Comparison of ENCODE assay signal across 8 cellular contexts in genomic region chr6:37822851-37823682, GRCh38. TPM values are rescaled to one million over a fixed set of nuclear protein-coding genes. Genes with fewer than 3 reads are reported as not detected.
A peak's percentile ranks its signal among the peaks of the same experiment; 100 is the strongest.
DNase-seq lines count a peak whose midpoint lies in the region; ATAC-seq and TF ChIP-seq lines count a peak whose summit lies in the region.

No MANE protein-coding gene starts in this region.

- no peak overlapping the region for H2AK5ac ChIP-seq in mesenchymal stem cell (ENCODE audit: low read length, severe bottlenecking)

- H3K4me1 ChIP-seq in mesenchymal stem cell (ENCODE audit: control insufficient read depth, insufficient read depth, low read depth, low read length) (peaks cover 12% of the 10 kb centered on the region), stomach (peaks cover 56 to 82% (median 71%) of the 10 kb centered on the region in 4 donors)

- H3K9me3 Mint-ChIP-seq in activated CD8-positive, alpha-beta memory T cell treated with anti-CD3 and anti-CD28 coated beads, Interleukin-2, amount 10 ng/mL, durations not matched to agents 7 days and 5 days (ENCODE audit: low read depth) = no peaks in the 10 kb centered on the region

- no peak overlapping the region for H3K4me2 ChIP-seq in mesenchymal stem cell (ENCODE audit: low read length, poor library complexity, severe bottlenecking)

- no peak overlapping the region for H2BK12ac ChIP-seq in mesenchymal stem cell (ENCODE audit: low read length in 2 of 2)

- H3K9ac ChIP-seq in mesenchymal stem cell (ENCODE audit: low read length) = peak overlapping the region; percentile 42

- no peak for ATAC-seq in activated CD8-positive, alpha-beta memory T cell treated with anti-CD3 and anti-CD28 coated beads, Interleukin-2, amount 10 ng/mL, durations not matched to agents 7 days and 5 days
- no peak for ATAC-seq in GM21619 (IDR thresholded peaks at IDR 0.05; ENCODE audit: unreplicated experiment)

- H2BK5ac ChIP-seq in mesenchymal stem cell (ENCODE audit: low read depth, low read length, poor library complexity, severe bottlenecking) = no peak overlapping the region

- peaks cover 0 to 6% of the 10 kb centered on the region in 2 experiments for H3K36me3 ChIP-seq in mesenchymal stem cell (ENCODE audit: control insufficient read depth in 1 of 2, insufficient read depth in 2 of 2, low read depth in 1 of 2, low read length in 2 of 2)
- H3K36me3 ChIP-seq in stomach = no peaks in the 10 kb centered on the region

- H3K27ac Mint-ChIP-seq in activated CD8-positive, alpha-beta memory T cell treated with anti-CD3 and anti-CD28 coated beads, Interleukin-2, amount 10 ng/mL, durations not matched to agents 7 days and 5 days = no peak overlapping the region

- TF ChIP-seq CTCF in stomach (IDR thresholded peaks at IDR 0.05) = no peak

- H4K8ac ChIP-seq in mesenchymal stem cell (ENCODE audit: low read length) = no peak overlapping the region

- CTCF ChIA-PET in activated CD8-positive, alpha-beta memory T cell treated with anti-CD3 and anti-CD28 coated beads, Interleukin-2, amount 10 ng/mL, durations not matched to agents 7 days and 5 days (lab: Charles Lee) = interaction anchor here (1.0 kb wide), 1 partner anchor 210 kb away, joined by 3 read pairs; no protein-coding TSS in a partner anchor

- no peak overlapping the region for H2BK15ac ChIP-seq in mesenchymal stem cell (ENCODE audit: low read depth, poor library complexity, severe bottlenecking)

- H3K14ac ChIP-seq in mesenchymal stem cell (ENCODE audit: low read length in 2 of 2) = no peak overlapping the region

- peaks cover 53% of the 10 kb centered on the region for H3K4me1 Mint-ChIP-seq in activated CD8-positive, alpha-beta memory T cell treated with anti-CD3 and anti-CD28 coated beads, Interleukin-2, amount 10 ng/mL, durations not matched to agents 7 days and 5 days

- H3K27me3 Mint-ChIP-seq in activated CD8-positive, alpha-beta memory T cell treated with anti-CD3 and anti-CD28 coated beads, Interleukin-2, amount 10 ng/mL, durations not matched to agents 7 days and 5 days = no peaks in the 10 kb centered on the region

- no peak for TF ChIP-seq POLR2A in stomach (IDR thresholded peaks at IDR 0.05)

- H3K4me3 ChIP-seq in mesenchymal stem cell (ENCODE audit: insufficient read depth in 1 of 2, low read depth in 1 of 2, low read length in 2 of 2) (peak overlapping the region in 1 of 2 experiments; percentile 88), stomach (peak overlapping the region; percentile 7 to 36 (median 20))

- no peak overlapping the region for H3K23ac ChIP-seq in mesenchymal stem cell (ENCODE audit: low read length in 2 of 2)

- H4K91ac ChIP-seq in mesenchymal stem cell (ENCODE audit: low read length) = no peak overlapping the region

- peak; percentile 35 for DNase-seq in activated CD8-positive, alpha-beta memory T cell treated with anti-CD3 and anti-CD28 coated beads, Interleukin-2, amount 50 U/mL, for 4 hours
- no peak for DNase-seq in activated CD8-positive, alpha-beta memory T cell treated with anti-CD3 and anti-CD28 coated beads, Interleukin-2, amount 10 ng/mL, durations not matched to agents 7 days and 5 days
- DNase-seq in astrocyte of the hippocampus (ENCODE audit: low read depth, low spot score) = peak; percentile 59
- DNase-seq in mesenchymal stem cell = peak; percentile 22
- peak; percentile 79 for DNase-seq in stomach
- no peak for DNase-seq in NCI-H510A treated with DMSO at 0.1 percent for 48 hours (lab: John Stamatoyannopoulos, UW)
- no peak for DNase-seq in NK-92 (lab: John Stamatoyannopoulos, UW; ENCODE audit: unreplicated experiment)

- H3K18ac ChIP-seq in mesenchymal stem cell (ENCODE audit: low read depth in 1 of 2, low read length in 2 of 2) = no peak overlapping the region

- H2AFZ ChIP-seq in mesenchymal stem cell (ENCODE audit: low read depth, low read length) = no peak overlapping the region

- no peak overlapping the region for H3K27ac ChIP-seq in mesenchymal stem cell (ENCODE audit: low read length, poor library complexity, severe bottlenecking)
- H3K27ac ChIP-seq in stomach = peak overlapping the region; percentile 56 to 99 (median 61)

- no peak overlapping the region for H3K4ac ChIP-seq in mesenchymal stem cell (ENCODE audit: low read depth in 1 of 2, low read length in 2 of 2)

- TF ChIP-seq EP300 in stomach (IDR thresholded peaks at IDR 0.05) = no peak

- H3K9me3 ChIP-seq in mesenchymal stem cell (ENCODE audit: control insufficient read depth, low read length) = no peaks in the 10 kb centered on the region
- H3K9me3 ChIP-seq in stomach = no peaks in the 10 kb centered on the region

- no peak overlapping the region for H3K4me3 Mint-ChIP-seq in activated CD8-positive, alpha-beta memory T cell treated with anti-CD3 and anti-CD28 coated beads, Interleukin-2, amount 10 ng/mL, durations not matched to agents 7 days and 5 days

- intact Hi-C loops in stomach (cut with DNase I; ENCODE audit: low total_unique reads) = no loop called here

- H3K27me3 ChIP-seq in mesenchymal stem cell (ENCODE audit: control insufficient read depth in 1 of 2, insufficient read depth in 1 of 2, low read length in 2 of 2) = no peaks in the 10 kb centered on the region
- H3K27me3 ChIP-seq in stomach = no peaks in the 10 kb centered on the region

- H3K36me3 Mint-ChIP-seq in activated CD8-positive, alpha-beta memory T cell treated with anti-CD3 and anti-CD28 coated beads, Interleukin-2, amount 10 ng/mL, durations not matched to agents 7 days and 5 days = peaks cover 2% of the 10 kb centered on the region

- no peak overlapping the region for H2BK120ac ChIP-seq in mesenchymal stem cell (ENCODE audit: low read depth, low read length)

- WGBS in mesenchymal stem cell = 72% methylated on average over 12 of the region's 12 CpGs
- 17 to 48% (median 18%) methylated on average over 12 of the region's 12 CpGs for WGBS in stomach, 5 donors

- peaks cover 3% of the 10 kb centered on the region for H3K79me1 ChIP-seq in mesenchymal stem cell (replicated peaks; ENCODE audit: low read length, poor library complexity, severe bottlenecking)

RNA-seq across cellular contexts. Expression of gene ZFAND3, which starts 3.5 kb away (rescaled TPM):
- 10 to 100 TPM; 30.9 to 34.4 TPM for total RNA-seq in activated CD8-positive, alpha-beta memory T cell treated with anti-CD3 and anti-CD28 coated beads, Interleukin-2, amount 10 ng/mL, durations not matched to agents 7 days and 5 days
- 84.2 TPM for polyA plus RNA-seq in mesenchymal stem cell (2013, experiment 1 of 2)
- polyA plus RNA-seq in mesenchymal stem cell (2013, experiment 2 of 2) = 86.1 TPM
- 100 to 1,000 TPM in 1 of 5 donors, 10 to 100 TPM in 4; 35.1 to 164 (median 42.3) TPM for total RNA-seq in stomach
- 10 to 100 TPM; 19.8 to 38.5 (median 32.9) TPM for polyA plus RNA-seq in stomach

Comparison
In these comparisons a context has a peak if more than half of its experiments do, and no peak if none do; other contexts are left out.
1. DNase-seq: peak in activated CD8-positive, alpha-beta memory T cell treated with anti-CD3 and anti-CD28 coated beads, Interleukin-2, amount 50 U/mL, for 4 hours (single experiment), astrocyte of the hippocampus (single experiment), mesenchymal stem cell (single experiment) and stomach (single experiment); none in activated CD8-positive, alpha-beta memory T cell treated with anti-CD3 and anti-CD28 coated beads, Interleukin-2, amount 10 ng/mL, durations not matched to agents 7 days and 5 days (single experiment), NCI-H510A treated with DMSO at 0.1 percent for 48 hours (single experiment) and NK-92 (single experiment).